In genomic region chr12:128009108-128009507, GRCh38 we compare ENCODE assay signal across 27 cellular contexts.
"Had no signal": no experiment of that assay in that cellular context is flagged by ENCODE, and none has a peak within 500 bp of the region (broad histone marks: within the 10 kb centered on the region; RNA-seq: fewer than 3 reads in every experiment).

No MANE protein-coding gene starts in this region.

- ATAC-seq: activated CD4-positive, alpha-beta T cell treated with anti-CD3 and anti-CD28 coated beads for 36 hours; activated CD8-positive, alpha-beta memory T cell treated with anti-CD3 and anti-CD28 coated beads, Interleukin-2, amount 10 ng/mL, durations not matched to agents 7 days and 5 days; activated CD8-positive, alpha-beta T cell treated with anti-CD3 and anti-CD28 coated beads, Interleukin-2, amount 10 ng/mL, durations not matched to agents 7 days and 5 days; activated naive CD4-positive, alpha-beta T cell treated with anti-CD3 and anti-CD28 coated beads, Interleukin-2, amount 50 U/mL, for 72 hours; body of pancreas; effector memory CD8-positive, alpha-beta T cell; heart left ventricle; pancreas had no signal

- H3K4me3 Mint-ChIP-seq: activated CD4-positive, alpha-beta T cell treated with anti-CD3 and anti-CD28 coated beads for 36 hours; activated CD8-positive, alpha-beta memory T cell treated with anti-CD3 and anti-CD28 coated beads, Interleukin-2, amount 10 ng/mL, durations not matched to agents 7 days and 5 days; activated CD8-positive, alpha-beta T cell treated with anti-CD3 and anti-CD28 coated beads, Interleukin-2, amount 10 ng/mL, durations not matched to agents 7 days and 5 days; effector memory CD8-positive, alpha-beta T cell; nephron; T-helper 2 cell treated with Interferon-gamma antibody and Interleukin-4, amounts not matched to agents 5 μg/mL and 100 μg/mL, for 36 hours had no signal

- H3K27me3 Mint-ChIP-seq: activated CD4-positive, alpha-beta T cell treated with anti-CD3 and anti-CD28 coated beads for 36 hours; activated CD8-positive, alpha-beta memory T cell treated with anti-CD3 and anti-CD28 coated beads, Interleukin-2, amount 10 ng/mL, durations not matched to agents 7 days and 5 days; effector memory CD8-positive, alpha-beta T cell had no signal

- H3K27me3 ChIP-seq: body of pancreas, cardiac muscle cell, pancreas, testis, transverse colon had no signal

- H3K4me1 ChIP-seq: body of pancreas, heart left ventricle, left ventricle myocardium inferior, pancreas, prostate gland, testis had no signal

- H3K36me3 ChIP-seq: cardiac muscle cell, heart left ventricle, left ventricle myocardium inferior, pancreas, prostate gland, transverse colon had no signal

- H3K4me2 ChIP-seq: smooth muscle cell had no signal

- H3K27ac Mint-ChIP-seq: activated CD4-positive, alpha-beta T cell treated with anti-CD3 and anti-CD28 coated beads for 36 hours; activated CD8-positive, alpha-beta memory T cell treated with anti-CD3 and anti-CD28 coated beads, Interleukin-2, amount 10 ng/mL, durations not matched to agents 7 days and 5 days; activated CD8-positive, alpha-beta T cell treated with anti-CD3 and anti-CD28 coated beads, Interleukin-2, amount 10 ng/mL, durations not matched to agents 7 days and 5 days; activated naive CD4-positive, alpha-beta T cell treated with anti-CD3 and anti-CD28 coated beads, Interleukin-2, amount 50 U/mL, for 72 hours; activated T-helper 2 cell treated with anti-CD3 and anti-CD28 coated beads, Interferon-gamma antibody, Interleukin-2, Interleukin-4, amounts not matched to agents 10 μg/mL and 5 μg/mL and 100 μg/mL, durations not matched to agents 14 hours and 24 hours and 36 hours; effector memory CD8-positive, alpha-beta T cell; nephron; T-helper 2 cell treated with Interferon-gamma antibody and Interleukin-4, amounts not matched to agents 5 μg/mL and 100 μg/mL, for 36 hours had no signal

- H3K36me3 Mint-ChIP-seq: activated CD8-positive, alpha-beta memory T cell treated with anti-CD3 and anti-CD28 coated beads, Interleukin-2, amount 10 ng/mL, durations not matched to agents 7 days and 5 days had no signal

- H3K9me3 Mint-ChIP-seq: nephron had no signal

- H3K4me3 ChIP-seq: body of pancreas, cardiac muscle cell, coronary artery, dorsolateral prefrontal cortex, heart left ventricle, left ventricle myocardium inferior, lung, pancreas, prostate gland, smooth muscle cell, testis, transverse colon had no signal

- H3K4me1 Mint-ChIP-seq: activated CD4-positive, alpha-beta T cell treated with anti-CD3 and anti-CD28 coated beads for 36 hours; activated CD8-positive, alpha-beta memory T cell treated with anti-CD3 and anti-CD28 coated beads, Interleukin-2, amount 10 ng/mL, durations not matched to agents 7 days and 5 days; nephron had no signal

- DNase-seq: activated CD4-positive, alpha-beta T cell treated with anti-CD3 and anti-CD28 coated beads for 36 hours; activated CD4-positive, CD25-positive, alpha-beta regulatory T cell; activated CD8-positive, alpha-beta memory T cell treated with anti-CD3 and anti-CD28 coated beads, Interleukin-2, amount 10 ng/mL, durations not matched to agents 7 days and 5 days; activated CD8-positive, alpha-beta T cell treated with anti-CD3 and anti-CD28 coated beads, Interleukin-2, amount 10 ng/mL, durations not matched to agents 7 days and 5 days; activated T-cell treated with anti-CD3 and anti-CD28 coated beads, Interleukin-2, amount 50 U/mL, for 48 hours; body of pancreas; cerebellar nuclear complex; dorsolateral prefrontal cortex; effector memory CD8-positive, alpha-beta T cell; heart left ventricle; hypothalamus; left ventricle myocardium inferior; pancreas; stimulated activated CD4-positive, alpha-beta T cell treated with anti-CD3 and anti-CD28 coated beads, Interleukin-2, amount 100 ng/mL, for 24 hours; stimulated activated naive CD4-positive, alpha-beta T cell treated with Interleukin-2 at 50 U/mL for 16 hours; T-helper 1 cell; testis; transverse colon had no signal

- H3K27ac ChIP-seq: body of pancreas, cardiac muscle cell, coronary artery, dorsolateral prefrontal cortex, heart left ventricle, left ventricle myocardium inferior, pancreas, prostate gland, testis, transverse colon had no signal

- H3K9me3 ChIP-seq: body of pancreas, heart left ventricle, left ventricle myocardium inferior, pancreas, prostate gland, testis, transverse colon had no signal
